Comparison of ENCODE assay signal across 7 cellular contexts in genomic region chr1:40258445-40258769, GRCh38. TPM values are rescaled to one million over a fixed set of nuclear protein-coding genes. Genes with fewer than 3 reads are reported as not detected.
A peak's percentile ranks its signal among the peaks of the same experiment; 100 is the strongest.
DNase-seq lines count a peak whose midpoint lies in the region; ATAC-seq and TF ChIP-seq lines count a peak whose summit lies in the region.

No MANE protein-coding gene starts in this region.

- in situ Hi-C loops in SK-MEL-5 (cut with HindIII; ENCODE audit: low pct_unique_long_range_greater_than_20kb, low sequenced_read_pairs) = no loop called here

- 0% methylated on average over 10 of the region's 10 CpGs for WGBS in sigmoid colon, 2 donors

- intact Hi-C loops in sigmoid colon (cut with DNase I) = loop anchor here (2.0 to 5.0 kb wide), 3 partner anchors 59 to 216 kb away; partner anchors contain the start of genes CAP1, COL9A2 and RLF

- TF ChIP-seq EP300 in sigmoid colon (IDR thresholded peaks at IDR 0.05) = no peak

- no peak for TF ChIP-seq CTCF in fibroblast of the aortic adventitia (IDR thresholded peaks at IDR 0.05; ENCODE audit: insufficient read depth, low read length)
- TF ChIP-seq CTCF in sigmoid colon (IDR thresholded peaks at IDR 0.05) = no peak

- H3K36me3 ChIP-seq in H7 (replicated peaks; ENCODE audit: control insufficient read depth, insufficient read depth, low read length) (peaks cover 10% of the 10 kb centered on the region), sigmoid colon (peaks cover 8 to 31% (median 15%) of the 10 kb centered on the region in 4 donors)

- peaks cover 0 to 58% (median 40%) of the 10 kb centered on the region in 4 donors for H3K4me1 ChIP-seq in sigmoid colon

- H3K27me3 ChIP-seq in H7 (ENCODE audit: control insufficient read depth, insufficient read depth, low read length) (no peaks in the 10 kb centered on the region), sigmoid colon (no peaks in the 10 kb centered on the region)

- ATAC-seq in HG03460 (IDR thresholded peaks at IDR 0.05; ENCODE audit: unreplicated experiment) = no peak

- peak overlapping the region; percentile 88 to 96 (median 94) for H3K27ac ChIP-seq in sigmoid colon

- H3K4me3 ChIP-seq in H7 (ENCODE audit: insufficient read depth, low read depth, low read length) (peak overlapping the region; percentile 98), fibroblast of the aortic adventitia (ENCODE audit: low read depth, low read length) (peak overlapping the region; percentile 82), sigmoid colon (peak overlapping the region; percentile 78 to 87 (median 83))

- H3K9me3 ChIP-seq in sigmoid colon = no peaks in the 10 kb centered on the region

- no peak for TF ChIP-seq POLR2A in sigmoid colon (IDR thresholded peaks at IDR 0.05)

- DNase-seq in H7 (peak; percentile 47), SK-MEL-5 (ENCODE audit: low read depth, low spot score) (peak; percentile 32), fibroblast of the aortic adventitia (ENCODE audit: low read depth) (peak; percentile 37), sigmoid colon (no peak), C1 segment of cervical spinal cord (lab: John Stamatoyannopoulos, UW) (no peak)
- DNase-seq in stimulated activated CD4-positive, alpha-beta T cell treated with anti-CD3 and anti-CD28 coated beads, Interleukin-4, amount 100 ng/mL, for 4 hours = no peak

RNA-seq across cellular contexts. Expression of gene ZMPSTE24, which starts 0.4 kb away (rescaled TPM):
- total RNA-seq in H7 (2014; rRNA removed; shearing (Covaris generic)) = 31.3 and 37.9 TPM in 2 replicates
- total RNA-seq in SK-MEL-5 (2014; rRNA removed; shearing (Covaris generic)) = 56.5 and 57.9 TPM in 2 replicates
- polyA plus RNA-seq in SK-MEL-5 (2015; cell fraction: cytosol; rRNA removed) = 43.4 and 48.0 TPM in 2 replicates
- 18.4 and 20.6 TPM in 2 replicates for polyA plus RNA-seq in SK-MEL-5 (2015; cell fraction: nucleus; rRNA removed)
- total RNA-seq in fibroblast of the aortic adventitia (ENCODE audit: low replicate concordance) = 41.0 and 103 TPM in 2 replicates
- 10 to 100 TPM; 31.0 to 40.7 (median 40.5) TPM for total RNA-seq in sigmoid colon
- 10 to 100 TPM; 10.8 to 28.0 (median 11.8) TPM for polyA plus RNA-seq in sigmoid colon

RNA-seq across cellular contexts. Expression of gene TMCO2, which starts 10.7 kb away (rescaled TPM):
- total RNA-seq in H7 (2014; rRNA removed; shearing (Covaris generic)) = 0.28 TPM in 1 of 2 replicates, not detected in the other
- total RNA-seq in SK-MEL-5 (2014; rRNA removed; shearing (Covaris generic)) = not detected in 2 replicates
- polyA plus RNA-seq in SK-MEL-5 (2015; cell fraction: cytosol; rRNA removed) = not detected in 2 replicates
- not detected in 2 replicates for polyA plus RNA-seq in SK-MEL-5 (2015; cell fraction: nucleus; rRNA removed)
- not detected in 2 replicates for total RNA-seq in fibroblast of the aortic adventitia (ENCODE audit: low replicate concordance)
- not detected for total RNA-seq in sigmoid colon
- polyA plus RNA-seq in sigmoid colon = not detected

RNA-seq across cellular contexts. Expression of gene COL9A2, which starts 58.7 kb away (rescaled TPM):
- 17.6 and 23.8 TPM in 2 replicates for total RNA-seq in H7 (2014; rRNA removed; shearing (Covaris generic))
- 0.53 and 0.63 TPM in 2 replicates for total RNA-seq in SK-MEL-5 (2014; rRNA removed; shearing (Covaris generic))
- polyA plus RNA-seq in SK-MEL-5 (2015; cell fraction: cytosol; rRNA removed) = 1.3 and 2.4 TPM in 2 replicates
- 5.0 and 19.9 TPM in 2 replicates for polyA plus RNA-seq in SK-MEL-5 (2015; cell fraction: nucleus; rRNA removed)
- total RNA-seq in fibroblast of the aortic adventitia (ENCODE audit: low replicate concordance) (1.8 and 7.0 TPM in 2 replicates), sigmoid colon (1 to 10 TPM in 3 of 4 donors, under 1 TPM in 1; 0.99 to 3.6 (median 1.3) TPM)
- 10 to 100 TPM in 1 of 3 donors, 1 to 10 TPM in 2; 1.2 to 19.6 (median 2.4) TPM for polyA plus RNA-seq in sigmoid colon

Comparison
In these comparisons a context has a peak if more than half of its experiments do, and no peak if none do; other contexts are left out.
1. DNase-seq: peak in H7 (single experiment), SK-MEL-5 (single experiment) and fibroblast of the aortic adventitia (single experiment); none in sigmoid colon (single experiment), C1 segment of cervical spinal cord (0 of 14) and stimulated activated CD4-positive, alpha-beta T cell treated with anti-CD3 and anti-CD28 coated beads, Interleukin-4, amount 100 ng/mL, for 4 hours (0 of 2).
2. Peak in every context shown above with its lines, with median percentiles within 50 percentile points of each other: H3K4me3 ChIP-seq.